22 cellular contexts compared by ENCODE assay signal in genomic region chr7:159061674-159062212, GRCh38.
DNase-seq lines count a peak whose midpoint lies in the region; ATAC-seq and TF ChIP-seq lines count a peak whose summit lies in the region.
"Had no signal": no experiment of that assay in that cellular context is flagged by ENCODE, and none has a peak within 500 bp of the region (broad histone marks: within the 10 kb centered on the region; RNA-seq: fewer than 3 reads in every experiment).

No MANE protein-coding gene starts in this region.

- no peak overlapping the region for H3K4me3 Mint-ChIP-seq in activated CD4-positive, alpha-beta memory T cell treated with anti-CD3 and anti-CD28 coated beads, Interleukin-2, amount 10 ng/mL, durations not matched to agents 7 days and 5 days
- H3K4me3 Mint-ChIP-seq in activated CD4-positive, alpha-beta memory T cell treated with anti-CD3 and anti-CD28 coated beads for 36 hours = no peak overlapping the region
- H3K4me3 Mint-ChIP-seq in activated CD8-positive, alpha-beta T cell treated with anti-CD3 and anti-CD28 coated beads, Interleukin-2, amount 10 ng/mL, durations not matched to agents 7 days and 5 days = no peak overlapping the region
- H3K4me3 Mint-ChIP-seq: activated naive CD4-positive, alpha-beta T cell treated with anti-CD3 and anti-CD28 coated beads, Interleukin-2, amount 10 ng/mL, durations not matched to agents 7 days and 5 days; activated T-cell treated with anti-CD3 and anti-CD28 coated beads, Interleukin-2, amount 50 U/mL, for 4 hours; HFFc6; memory B cell; natural killer cell had no signal

- no peaks in the 10 kb centered on the region for H3K36me3 Mint-ChIP-seq in activated CD4-positive, alpha-beta memory T cell treated with anti-CD3 and anti-CD28 coated beads, Interleukin-2, amount 10 ng/mL, durations not matched to agents 7 days and 5 days (ENCODE audit: low read depth)
- no peaks in the 10 kb centered on the region for H3K36me3 Mint-ChIP-seq in activated CD4-positive, alpha-beta memory T cell treated with anti-CD3 and anti-CD28 coated beads for 36 hours
- no peaks in the 10 kb centered on the region for H3K36me3 Mint-ChIP-seq in activated CD8-positive, alpha-beta T cell treated with anti-CD3 and anti-CD28 coated beads, Interleukin-2, amount 10 ng/mL, durations not matched to agents 7 days and 5 days (ENCODE audit: low read depth)
- H3K36me3 Mint-ChIP-seq: activated naive CD4-positive, alpha-beta T cell treated with anti-CD3 and anti-CD28 coated beads, Interleukin-2, amount 10 ng/mL, durations not matched to agents 7 days and 5 days; memory B cell; natural killer cell had no signal

- TF ChIP-seq POLR2A in upper lobe of left lung (IDR thresholded peaks at IDR 0.05) = no peak

- H3K27me3 ChIP-seq in upper lobe of left lung = peaks cover 0 to 4% (median 0%) of the 10 kb centered on the region in 4 donors
- H3K27me3 ChIP-seq: BLaER1 treated with 17β-estradiol and CSF1 and Interleukin-3, amounts not matched to agents 10 nM and 100 nM; vagina had no signal

- H3K27me3 Mint-ChIP-seq in activated CD4-positive, alpha-beta memory T cell treated with anti-CD3 and anti-CD28 coated beads, Interleukin-2, amount 10 ng/mL, durations not matched to agents 7 days and 5 days = peaks cover 2% of the 10 kb centered on the region
- peaks cover 2% of the 10 kb centered on the region for H3K27me3 Mint-ChIP-seq in activated CD4-positive, alpha-beta memory T cell treated with anti-CD3 and anti-CD28 coated beads for 36 hours
- H3K27me3 Mint-ChIP-seq in activated CD8-positive, alpha-beta T cell treated with anti-CD3 and anti-CD28 coated beads, Interleukin-2, amount 10 ng/mL, durations not matched to agents 7 days and 5 days (ENCODE audit: low read depth) = no peaks in the 10 kb centered on the region
- H3K27me3 Mint-ChIP-seq: memory B cell had no signal

- intact Hi-C loops in activated CD4-positive, alpha-beta memory T cell treated with anti-CD3 and anti-CD28 coated beads for 36 hours (cut with micrococcal nuclease) = no loop called here

- no peak overlapping the region for H3K27ac Mint-ChIP-seq in activated CD4-positive, alpha-beta memory T cell treated with anti-CD3 and anti-CD28 coated beads, Interleukin-2, amount 10 ng/mL, durations not matched to agents 7 days and 5 days
- no peak overlapping the region for H3K27ac Mint-ChIP-seq in activated CD4-positive, alpha-beta memory T cell treated with anti-CD3 and anti-CD28 coated beads for 36 hours
- H3K27ac Mint-ChIP-seq in activated CD8-positive, alpha-beta T cell treated with anti-CD3 and anti-CD28 coated beads, Interleukin-2, amount 10 ng/mL, durations not matched to agents 7 days and 5 days = no peak overlapping the region
- H3K27ac Mint-ChIP-seq: activated naive CD4-positive, alpha-beta T cell treated with anti-CD3 and anti-CD28 coated beads, Interleukin-2, amount 10 ng/mL, durations not matched to agents 7 days and 5 days; HFFc6; memory B cell; natural killer cell had no signal

- no peak for TF ChIP-seq CTCF in coronary artery (IDR thresholded peaks at IDR 0.05)
- no peak for TF ChIP-seq CTCF in upper lobe of left lung (IDR thresholded peaks at IDR 0.05)

- H3K27ac ChIP-seq in coronary artery = no peak overlapping the region
- no peak overlapping the region for H3K27ac ChIP-seq in upper lobe of left lung
- H3K27ac ChIP-seq: BLaER1 treated with 17β-estradiol and CSF1 and Interleukin-3, amounts not matched to agents 10 nM and 100 nM; KMS-11; prostate gland; vagina had no signal

- H3K4me3 ChIP-seq in coronary artery (peak overlapping the region; percentile 1), upper lobe of left lung (no peak overlapping the region)
- H3K4me3 ChIP-seq: BLaER1 treated with 17β-estradiol and CSF1 and Interleukin-3, amounts not matched to agents 10 nM and 100 nM; prostate gland; vagina had no signal

- no peaks in the 10 kb centered on the region for H3K36me3 ChIP-seq in upper lobe of left lung
- H3K36me3 ChIP-seq: BLaER1 treated with 17β-estradiol and CSF1 and Interleukin-3, amounts not matched to agents 10 nM and 100 nM; prostate gland; vagina had no signal

- POLR2A ChIA-PET in activated CD4-positive, alpha-beta memory T cell treated with anti-CD3 and anti-CD28 coated beads, Interleukin-2, amount 10 ng/mL, durations not matched to agents 7 days and 5 days (lab: Charles Lee) = no interaction called here
- POLR2A ChIA-PET in activated CD4-positive, alpha-beta memory T cell treated with anti-CD3 and anti-CD28 coated beads for 36 hours (lab: Charles Lee) = no interaction called here
- POLR2A ChIA-PET in activated CD8-positive, alpha-beta T cell treated with anti-CD3 and anti-CD28 coated beads, Interleukin-2, amount 10 ng/mL, durations not matched to agents 7 days and 5 days (lab: Charles Lee) = no interaction called here

- CTCF ChIA-PET in activated CD4-positive, alpha-beta memory T cell treated with anti-CD3 and anti-CD28 coated beads, Interleukin-2, amount 10 ng/mL, durations not matched to agents 7 days and 5 days (lab: Charles Lee) = interaction anchor here (1.4 kb wide), 1 partner anchor 85 kb away, joined by 4 read pairs; no protein-coding TSS in a partner anchor
- CTCF ChIA-PET in activated CD4-positive, alpha-beta memory T cell treated with anti-CD3 and anti-CD28 coated beads for 36 hours (lab: Charles Lee) = no interaction called here
- CTCF ChIA-PET in activated CD8-positive, alpha-beta T cell treated with anti-CD3 and anti-CD28 coated beads, Interleukin-2, amount 10 ng/mL, durations not matched to agents 7 days and 5 days (lab: Charles Lee) = no interaction called here

- no peaks in the 10 kb centered on the region for H3K4me1 ChIP-seq in upper lobe of left lung
- H3K4me1 ChIP-seq: prostate gland, vagina had no signal

- peaks cover 3% of the 10 kb centered on the region for H3K9me3 Mint-ChIP-seq in activated CD4-positive, alpha-beta memory T cell treated with anti-CD3 and anti-CD28 coated beads, Interleukin-2, amount 10 ng/mL, durations not matched to agents 7 days and 5 days
- no peaks in the 10 kb centered on the region for H3K9me3 Mint-ChIP-seq in activated CD4-positive, alpha-beta memory T cell treated with anti-CD3 and anti-CD28 coated beads for 36 hours
- H3K9me3 Mint-ChIP-seq in activated CD8-positive, alpha-beta T cell treated with anti-CD3 and anti-CD28 coated beads, Interleukin-2, amount 10 ng/mL, durations not matched to agents 7 days and 5 days (ENCODE audit: insufficient read depth) = peaks cover 3% of the 10 kb centered on the region
- H3K9me3 Mint-ChIP-seq: activated T-cell treated with anti-CD3 and anti-CD28 coated beads, Interleukin-2, amount 50 U/mL, for 4 hours; memory B cell; natural killer cell had no signal

- peak; percentile 8 for DNase-seq in activated CD4-positive, alpha-beta memory T cell treated with anti-CD3 and anti-CD28 coated beads, Interleukin-2, amount 10 ng/mL, durations not matched to agents 7 days and 5 days
- no peak for DNase-seq in activated CD4-positive, alpha-beta memory T cell treated with anti-CD3 and anti-CD28 coated beads for 36 hours
- DNase-seq in coronary artery (ENCODE audit: low spot score) = no peak
- peak; percentile 86 for DNase-seq in mesenteric fat pad (ENCODE audit: low spot score)
- peak in 1 of 2 donors; percentile 81 for DNase-seq in upper lobe of left lung
- no peak for DNase-seq in activated CD8-positive, alpha-beta T cell treated with anti-CD3 and anti-CD28 coated beads, Interleukin-2, amount 10 ng/mL, durations not matched to agents 7 days and 5 days
- no peak for DNase-seq in activated CD4-positive, alpha-beta T cell treated with anti-CD3 and anti-CD28 coated beads, Interleukin-2, amount 50 U/mL, for 4 hours
- DNase-seq: activated naive CD4-positive, alpha-beta T cell treated with anti-CD3 and anti-CD28 coated beads, Interleukin-2, amount 10 ng/mL, durations not matched to agents 7 days and 5 days; activated T-cell treated with anti-CD3 and anti-CD28 coated beads, Interleukin-2, amount 50 U/mL, for 4 hours; HFFc6; natural killer cell; NCI-H1048; NCI-H2029; NCI-H510A treated with DMSO at 0.1 percent for 48 hours; small intestine; stimulated activated CD4-positive, alpha-beta T cell treated with anti-CD3 and anti-CD28 coated beads, Interleukin-4, amount 100 ng/mL, for 24 hours had no signal

- H3K4me1 Mint-ChIP-seq in activated CD4-positive, alpha-beta memory T cell treated with anti-CD3 and anti-CD28 coated beads, Interleukin-2, amount 10 ng/mL, durations not matched to agents 7 days and 5 days = no peaks in the 10 kb centered on the region
- H3K4me1 Mint-ChIP-seq in activated CD4-positive, alpha-beta memory T cell treated with anti-CD3 and anti-CD28 coated beads for 36 hours (ENCODE audit: low read depth) = no peaks in the 10 kb centered on the region
- H3K4me1 Mint-ChIP-seq in activated CD8-positive, alpha-beta T cell treated with anti-CD3 and anti-CD28 coated beads, Interleukin-2, amount 10 ng/mL, durations not matched to agents 7 days and 5 days (ENCODE audit: low read depth) = no peaks in the 10 kb centered on the region
- H3K4me1 Mint-ChIP-seq: activated naive CD4-positive, alpha-beta T cell treated with anti-CD3 and anti-CD28 coated beads, Interleukin-2, amount 10 ng/mL, durations not matched to agents 7 days and 5 days; memory B cell; natural killer cell had no signal

- 43 to 69% methylated on average over 40 to 44 of the region's 44 CpGs for WGBS in upper lobe of left lung, 2 donors

- no peaks in the 10 kb centered on the region for H3K9me3 ChIP-seq in upper lobe of left lung
- H3K9me3 ChIP-seq: prostate gland, vagina had no signal

- TF ChIP-seq EP300 in upper lobe of left lung (IDR thresholded peaks at IDR 0.05) = no peak

- ATAC-seq in upper lobe of left lung (ENCODE audit: low FRiP score in 2 of 2) = peak; percentile 4
- no peak for ATAC-seq in activated CD8-positive, alpha-beta T cell treated with anti-CD3 and anti-CD28 coated beads, Interleukin-2, amount 10 ng/mL, durations not matched to agents 7 days and 5 days
- no peak for ATAC-seq in HG03457 (IDR thresholded peaks at IDR 0.05; ENCODE audit: unreplicated experiment)
- ATAC-seq: activated T-cell treated with anti-CD3 and anti-CD28 coated beads, Interleukin-2, amount 50 U/mL, for 4 hours; natural killer cell had no signal

Comparison
In these comparisons a context has a peak if more than half of its experiments do, and no peak if none do; other contexts are left out.
1. DNase-seq: peak in activated CD4-positive, alpha-beta memory T cell treated with anti-CD3 and anti-CD28 coated beads, Interleukin-2, amount 10 ng/mL, durations not matched to agents 7 days and 5 days (single experiment) and mesenteric fat pad (single experiment); none in activated CD4-positive, alpha-beta memory T cell treated with anti-CD3 and anti-CD28 coated beads for 36 hours (single experiment), coronary artery (single experiment), activated CD8-positive, alpha-beta T cell treated with anti-CD3 and anti-CD28 coated beads, Interleukin-2, amount 10 ng/mL, durations not matched to agents 7 days and 5 days (single experiment) and activated CD4-positive, alpha-beta T cell treated with anti-CD3 and anti-CD28 coated beads, Interleukin-2, amount 50 U/mL, for 4 hours (0 of 2).
2. ATAC-seq: peak in upper lobe of left lung (2 of 2); none in activated CD8-positive, alpha-beta T cell treated with anti-CD3 and anti-CD28 coated beads, Interleukin-2, amount 10 ng/mL, durations not matched to agents 7 days and 5 days (single experiment) and HG03457 (single experiment).